Comparison of ENCODE assay signal across 8 cellular contexts in the genomic region with DNA sequence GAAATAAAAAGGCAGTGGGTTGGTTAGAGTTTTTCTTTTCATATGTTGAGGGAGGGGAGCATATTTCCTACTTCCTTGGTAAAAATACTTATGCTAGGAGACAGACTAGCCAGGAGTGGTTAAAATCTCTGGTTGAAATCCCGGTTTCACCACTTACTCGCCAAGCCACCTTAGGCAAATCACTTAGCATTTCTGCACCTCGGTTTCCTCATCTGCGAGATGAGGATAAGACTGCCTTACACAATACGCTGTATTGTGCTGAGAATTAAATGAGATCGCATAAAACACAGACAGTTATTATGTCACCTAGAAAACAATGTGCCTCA. TPM values are rescaled to one million over a fixed set of nuclear protein-coding genes. Genes with fewer than 3 reads are reported as not detected.
DNase-seq lines count a peak whose midpoint lies in the region; ATAC-seq, FAIRE-seq and TF ChIP-seq lines count a peak whose summit lies in the region.

No MANE protein-coding gene starts in this region.

- peak overlapping the region in 11 of 12 donors; percentile 24 to 88 (median 65) for H3K27ac ChIP-seq in heart left ventricle
- peak overlapping the region; percentile 87 for H3K27ac ChIP-seq in vagina

- H3K4me3 ChIP-seq in heart left ventricle (peak overlapping the region; percentile 67 to 95 (median 79)), bronchial epithelial cell (ENCODE audit: low read depth, low read length) (peak overlapping the region; percentile 76), vagina (peak overlapping the region; percentile 77 to 100)

- H3K4me1 ChIP-seq in heart left ventricle (peaks cover 0 to 58% (median 42%) of the 10 kb centered on the region in 12 donors), vagina (peaks cover 63% of the 10 kb centered on the region)

- no peaks in the 10 kb centered on the region for H3K36me3 Mint-ChIP-seq in mesothelial cell of epicardium

- H3K27ac Mint-ChIP-seq in mesothelial cell of epicardium: peak overlapping the region; percentile 62

- no peak for DNase-seq in heart left ventricle
- DNase-seq in Right ventricle myocardium superior: no peak
- no peak for DNase-seq in bronchial epithelial cell (ENCODE audit: low read depth)
- DNase-seq in mesothelial cell of epicardium (ENCODE audit: low spot score in 2 of 2, unreplicated experiment in 2 of 2): no peak
- no peak for DNase-seq in vagina (ENCODE audit: extremely low spot score in 2 of 2)
- DNase-seq in amniotic stem cell (lab: John Stamatoyannopoulos, UW): no peak
- DNase-seq in GM19238 (ENCODE audit: insufficient read length, low spot score): no peak
- no peak for DNase-seq in medulla oblongata (ENCODE audit: extremely low spot score)

- intact Hi-C loops in heart left ventricle (cut with DNase I): loop anchor here in 5 of 10 donors (2.0 to 10.0 kb wide), 4 partner anchors 32 to 100 kb away; partner anchors contain the start of gene ALDH4A1 (in 1 of the 5)
- intact Hi-C loops in Right ventricle myocardium superior (cut with DNase I): loop anchor here (5.0 kb wide), 1 partner anchor 43 kb away; no protein-coding TSS in a partner anchor
- intact Hi-C loops in vagina (cut with DNase I): loop anchor here (5.0 kb wide), 1 partner anchor 33 kb away; no protein-coding TSS in a partner anchor

- H3K4me1 Mint-ChIP-seq in mesothelial cell of epicardium: peaks cover 21% of the 10 kb centered on the region

- TF ChIP-seq POLR2A in heart left ventricle (IDR thresholded peaks at IDR 0.05) (no peak), vagina (IDR thresholded peaks at IDR 0.05) (no peak)

- WGBS in heart left ventricle, 4 donors: 40 to 51% (median 48%) methylated on average over 6 of the region's 6 CpGs

- H3K36me3 ChIP-seq in heart left ventricle (no peaks in the 10 kb centered on the region), bronchial epithelial cell (ENCODE audit: control insufficient read depth, insufficient read depth, low read length) (peaks cover 2% of the 10 kb centered on the region), vagina (no peaks in the 10 kb centered on the region)

- H3K9me3 ChIP-seq in heart left ventricle (no peaks in the 10 kb centered on the region), vagina (no peaks in the 10 kb centered on the region)

- ATAC-seq in heart left ventricle (no peak), Right ventricle myocardium superior (ENCODE audit: poor library complexity) (no peak)

- H3K27me3 ChIP-seq in heart left ventricle: no peaks in the 10 kb centered on the region
- no peaks in the 10 kb centered on the region for H3K27me3 ChIP-seq in bronchial epithelial cell (ENCODE audit: control insufficient read depth, insufficient read depth, low read length)
- no peaks in the 10 kb centered on the region for H3K27me3 ChIP-seq in vagina

- H3K4me3 Mint-ChIP-seq in mesothelial cell of epicardium: peak overlapping the region; percentile 73

- no peak for TF ChIP-seq CTCF in heart left ventricle (IDR thresholded peaks at IDR 0.05)
- TF ChIP-seq CTCF in bronchial epithelial cell (IDR thresholded peaks at IDR 0.05; ENCODE audit: insufficient read depth, low read length, severe bottlenecking): no peak
- no peak for TF ChIP-seq CTCF in mesothelial cell of epicardium (IDR thresholded peaks at IDR 0.05; ENCODE audit: unreplicated experiment)
- TF ChIP-seq CTCF in vagina (IDR thresholded peaks at IDR 0.05): no peak

- H3K9me3 Mint-ChIP-seq in mesothelial cell of epicardium: no peaks in the 10 kb centered on the region

- peaks cover 40% of the 10 kb centered on the region for H3K27me3 Mint-ChIP-seq in mesothelial cell of epicardium (ENCODE audit: low read depth)

- FAIRE-seq in bronchial epithelial cell (lab: Jason Lieb, UNC): no peak

RNA-seq across cellular contexts. Expression of gene IFFO2, which starts 1.4 kb away (rescaled TPM):
- 1 to 10 TPM; 3.1 to 9.0 (median 5.3) TPM for total RNA-seq in heart left ventricle
- polyA plus RNA-seq in heart left ventricle: 1 to 10 TPM; 2.5 to 3.9 TPM
- 4.4 TPM for total RNA-seq in Right ventricle myocardium superior
- total RNA-seq in bronchial epithelial cell: 11.8 and 26.0 TPM in 2 replicates
- 7.8 to 10.4 TPM (median 9.1 TPM) in 3 replicates for total RNA-seq in mesothelial cell of epicardium
- 34.6 TPM for total RNA-seq in vagina

RNA-seq across cellular contexts. Expression of gene ALDH4A1, which starts 52.7 kb away (rescaled TPM):
- 10 to 100 TPM; 20.8 to 57.6 (median 30.6) TPM for total RNA-seq in heart left ventricle
- 10 to 100 TPM; 22.0 to 33.3 TPM for polyA plus RNA-seq in heart left ventricle
- 29.3 TPM for total RNA-seq in Right ventricle myocardium superior
- 15.8 and 30.6 TPM in 2 replicates for total RNA-seq in bronchial epithelial cell
- total RNA-seq in mesothelial cell of epicardium: 10.7 to 11.5 TPM (median 11.5 TPM) in 3 replicates
- 39.5 TPM for total RNA-seq in vagina
